1 cellular context compared by ENCODE assay signal in the genomic region with DNA sequence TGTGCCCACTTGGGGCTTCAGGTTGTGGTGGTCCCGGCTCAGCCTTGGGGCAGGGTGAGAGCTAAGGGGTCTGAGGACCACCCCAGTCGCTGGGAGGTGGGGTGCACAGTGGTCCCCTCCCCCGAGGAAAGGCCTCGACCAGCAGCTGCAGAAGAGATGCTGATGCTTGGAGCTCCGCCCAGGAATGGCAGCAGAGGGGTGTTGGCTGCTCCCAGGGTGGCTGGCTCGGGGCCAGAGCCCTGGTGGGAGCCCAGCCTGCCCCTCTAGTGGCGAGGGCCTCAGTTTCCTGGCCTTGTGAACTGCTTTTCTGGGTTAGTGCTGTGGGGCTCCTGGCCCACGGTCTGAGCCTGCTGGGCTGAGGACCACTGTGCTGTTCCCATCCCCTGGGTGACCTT.
TF ChIP-seq lines count a peak whose summit lies in the region.

No MANE protein-coding gene starts in this region.

TF ChIP-seq in IMR-90, 13 proteins besides CTCF, POLR2A, EP300 and RAD21:
- TF ChIP-seq MAZ (IDR thresholded peaks at IDR 0.05; ENCODE audit: borderline replicate concordance, low read depth, low read length) (no peak), CHD1 (IDR thresholded peaks at IDR 0.05; ENCODE audit: low read depth, low read length) (no peak), RFX5 (IDR thresholded peaks at IDR 0.05; ENCODE audit: low read depth, low read length) (no peak), FOS (IDR thresholded peaks at IDR 0.05; ENCODE audit: low read depth, low read length) (no peak), MXI1 (IDR thresholded peaks at IDR 0.05; ENCODE audit: borderline replicate concordance, low read depth, low read length) (no peak), NFE2L2 (IDR thresholded peaks at IDR 0.05; ENCODE audit: low read depth, low read length) (no peak), MAFK (IDR thresholded peaks at IDR 0.05; ENCODE audit: low read depth, low read length) (no peak), BHLHE40 (IDR thresholded peaks at IDR 0.05; ENCODE audit: low read depth, low read length) (no peak), ELK1 (IDR thresholded peaks at IDR 0.05; ENCODE audit: borderline replicate concordance, low read depth, low read length) (no peak), RCOR1 (IDR thresholded peaks at IDR 0.05; ENCODE audit: insufficient replicate concordance, low read length) (no peak), SMC3 (IDR thresholded peaks at IDR 0.05; ENCODE audit: low read depth, low read length) (no peak), CEBPB (IDR thresholded peaks at IDR 0.05; ENCODE audit: low read depth, low read length) (no peak)
- TF ChIP-seq, protein P1, sequence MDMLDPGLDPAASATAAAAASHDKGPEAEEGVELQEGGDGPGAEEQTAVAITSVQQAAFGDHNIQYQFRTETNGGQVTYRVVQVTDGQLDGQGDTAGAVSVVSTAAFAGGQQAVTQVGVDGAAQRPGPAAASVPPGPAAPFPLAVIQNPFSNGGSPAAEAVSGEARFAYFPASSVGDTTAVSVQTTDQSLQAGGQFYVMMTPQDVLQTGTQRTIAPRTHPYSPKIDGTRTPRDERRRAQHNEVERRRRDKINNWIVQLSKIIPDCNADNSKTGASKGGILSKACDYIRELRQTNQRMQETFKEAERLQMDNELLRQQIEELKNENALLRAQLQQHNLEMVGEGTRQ (IDR thresholded peaks at IDR 0.05; ENCODE audit: low read depth, low read length) = no peak
